ENCODE assay signal across 25 cellular contexts in the genomic region with DNA sequence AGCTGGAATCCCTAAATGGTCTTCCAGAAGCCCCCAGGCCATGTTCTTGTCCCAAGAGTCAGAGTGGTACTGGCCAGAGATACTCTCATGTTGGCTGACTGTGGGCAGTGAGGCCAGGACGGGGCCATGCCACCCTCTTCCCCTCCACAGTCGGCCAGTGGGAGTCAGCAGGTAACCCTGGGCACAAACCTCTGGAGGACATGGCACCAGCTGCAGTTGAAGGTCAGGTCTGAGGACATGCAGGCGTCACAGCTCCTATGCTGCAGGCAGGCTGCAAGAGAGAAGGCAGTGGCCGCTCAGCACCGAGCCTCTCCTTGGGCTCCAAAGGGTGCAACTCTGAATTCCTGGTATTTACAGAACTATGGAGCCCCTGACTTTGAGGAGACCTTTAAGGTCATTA.
DNase-seq lines count a peak whose midpoint lies in the region; ATAC-seq and TF ChIP-seq lines count a peak whose summit lies in the region.
"Had no signal": no experiment of that assay in that cellular context is flagged by ENCODE, and none has a peak within 500 bp of the region (broad histone marks: within the 10 kb centered on the region; RNA-seq: fewer than 3 reads in every experiment).

No MANE protein-coding gene starts in this region.

- H2AK5ac ChIP-seq in mesenchymal stem cell (ENCODE audit: low read length, severe bottlenecking), result no peak overlapping the region

- H3K27ac ChIP-seq in adrenal gland (peak overlapping the region in 1 of 5 donors; percentile 56), esophagus muscularis mucosa (replicated peaks in 1 of 4) (peak overlapping the region; percentile 43 to 60 (median 50)), mesenchymal stem cell (ENCODE audit: low read length, poor library complexity, severe bottlenecking) (no peak overlapping the region), stomach (peak overlapping the region in 4 of 5 donors; percentile 12 to 64 (median 42))
- H3K27ac ChIP-seq: BLaER1 had no signal

- intact Hi-C loops in adrenal gland (cut with DNase I) (no loop called here), esophagus muscularis mucosa (cut with DNase I) (no loop called here), stomach (cut with DNase I; ENCODE audit: low total_unique reads) (no loop called here), lower leg skin (cut with DNase I; ENCODE audit: low total_unique reads) (loop anchor here (10.0 kb wide), 1 partner anchor 52 kb away; no protein-coding TSS in a partner anchor)

- no peak overlapping the region for H2AFZ ChIP-seq in mesenchymal stem cell (ENCODE audit: low read depth, low read length)

- no peaks in the 10 kb centered on the region for H3K9me3 ChIP-seq in adrenal gland (replicated peaks in 1 of 3)
- H3K9me3 ChIP-seq in esophagus muscularis mucosa, result no peaks in the 10 kb centered on the region
- H3K9me3 ChIP-seq in mesenchymal stem cell (ENCODE audit: control insufficient read depth, low read length), result no peaks in the 10 kb centered on the region
- H3K9me3 ChIP-seq in stomach, result no peaks in the 10 kb centered on the region
- H3K9me3 ChIP-seq: BLaER1, Peyer's patch had no signal

- no peak overlapping the region for H3K4ac ChIP-seq in mesenchymal stem cell (ENCODE audit: low read depth in 1 of 2, low read length in 2 of 2)

- no peaks in the 10 kb centered on the region for H3K79me1 ChIP-seq in mesenchymal stem cell (replicated peaks; ENCODE audit: low read length, poor library complexity, severe bottlenecking)

- peak overlapping the region in 1 of 2 experiments; percentile 38 for H3K18ac ChIP-seq in mesenchymal stem cell (ENCODE audit: low read depth in 1 of 2, low read length in 2 of 2)

- TF ChIP-seq CTCF in adrenal gland (IDR thresholded peaks at IDR 0.05) (no peak), esophagus muscularis mucosa (IDR thresholded peaks at IDR 0.05) (no peak), stomach (IDR thresholded peaks at IDR 0.05) (no peak), lower leg skin (IDR thresholded peaks at IDR 0.05) (no peak)

- peak overlapping the region; percentile 18 to 73 for H2BK12ac ChIP-seq in mesenchymal stem cell (ENCODE audit: low read length in 2 of 2)

- no peak overlapping the region for H2BK15ac ChIP-seq in mesenchymal stem cell (ENCODE audit: low read depth, poor library complexity, severe bottlenecking)

- H3K14ac ChIP-seq in mesenchymal stem cell (ENCODE audit: low read length in 2 of 2), result no peak overlapping the region

- H3K23ac ChIP-seq in mesenchymal stem cell (ENCODE audit: low read length in 2 of 2), result no peak overlapping the region

- H2BK5ac ChIP-seq in mesenchymal stem cell (ENCODE audit: low read depth, low read length, poor library complexity, severe bottlenecking), result no peak overlapping the region

- peak in 5 of 7 donors; percentile 27 to 63 (median 47) for DNase-seq in adrenal gland
- DNase-seq in esophagus muscularis mucosa (ENCODE audit: extremely low spot score), result no peak
- no peak for DNase-seq in mesenchymal stem cell
- peak; percentile 31 for DNase-seq in stomach
- no peak for DNase-seq in NCI-H2081 treated with DMSO at 0.1 percent for 48 hours (lab: John Stamatoyannopoulos, UW)
- DNase-seq in lower leg skin (ENCODE audit: low spot score in 2 of 2), result no peak
- DNase-seq: activated B cell treated with CpG ODN at 0.5 μM for 24 hours; activated CD4-positive, alpha-beta T cell treated with anti-CD3 and anti-CD28 coated beads, Interleukin-2, amount 50 U/mL, for 4 hours; activated CD8-positive, alpha-beta memory T cell treated with anti-CD3 and anti-CD28 coated beads, Interleukin-2, amount 50 U/mL, for 48 hours; aorta; caudate nucleus; HFFc6; islet precursor cell; NCI-H1048; NCI-H187; NCI-H526; Peyer's patch; stimulated activated CD4-positive, alpha-beta T cell treated with anti-CD3 and anti-CD28 coated beads, Interleukin-1b, Interleukin-23, amount 100 ng/mL, for 48 hours; stimulated activated CD8-positive, alpha-beta memory T cell treated with anti-CD3 and anti-CD28 coated beads, Interleukin-4, amount 100 ng/mL, for 48 hours; SW 1271 had no signal

- no peak overlapping the region for H3K4me2 ChIP-seq in mesenchymal stem cell (ENCODE audit: low read length, poor library complexity, severe bottlenecking)
- H3K4me2 ChIP-seq: BLaER1, smooth muscle cell had no signal

- WGBS in adrenal gland, 4 donors, result 37 to 58% (median 46%) methylated on average over 2 to 5 of the region's 5 CpGs
- 100% methylated on average over 2 of the region's 5 CpGs for WGBS in esophagus muscularis mucosa
- WGBS in mesenchymal stem cell, result 81% methylated on average over 5 of the region's 5 CpGs
- 87 to 93% (median 89%) methylated on average over 2 to 5 of the region's 5 CpGs for WGBS in stomach, 5 donors
- 95 to 99% methylated on average over 5 of the region's 5 CpGs for WGBS in lower leg skin, 2 donors

- no peaks in the 10 kb centered on the region for H3K27me3 ChIP-seq in adrenal gland
- H3K27me3 ChIP-seq in esophagus muscularis mucosa, result no peaks in the 10 kb centered on the region
- H3K27me3 ChIP-seq in mesenchymal stem cell (ENCODE audit: control insufficient read depth in 1 of 2, insufficient read depth in 1 of 2, low read length in 2 of 2), result peaks cover 4 to 55% of the 10 kb centered on the region in 2 experiments
- H3K27me3 ChIP-seq in stomach, result no peaks in the 10 kb centered on the region
- H3K27me3 ChIP-seq: BLaER1, Peyer's patch had no signal

- ATAC-seq in HG03571 (IDR thresholded peaks at IDR 0.05; ENCODE audit: unreplicated experiment) (no peak), HG02588 (IDR thresholded peaks at IDR 0.05; ENCODE audit: unreplicated experiment) (no peak)
- ATAC-seq: activated naive CD4-positive, alpha-beta T cell treated with anti-CD3 and anti-CD28 coated beads, Interleukin-2, amount 50 U/mL, for 72 hours had no signal

- TF ChIP-seq POLR2A in adrenal gland (IDR thresholded peaks at IDR 0.05) (no peak), esophagus muscularis mucosa (IDR thresholded peaks at IDR 0.05; ENCODE audit: low read depth) (no peak), stomach (IDR thresholded peaks at IDR 0.05) (no peak), lower leg skin (IDR thresholded peaks at IDR 0.05) (no peak)

- H3K4me1 ChIP-seq in adrenal gland (replicated peaks in 1 of 2) (peaks cover 5 to 15% of the 10 kb centered on the region in 2 donors), esophagus muscularis mucosa (peaks cover 15 to 39% (median 29%) of the 10 kb centered on the region in 4 donors), mesenchymal stem cell (ENCODE audit: control insufficient read depth, insufficient read depth, low read depth, low read length) (peaks cover 4% of the 10 kb centered on the region), stomach (peaks cover 0 to 32% (median 6%) of the 10 kb centered on the region in 4 donors)

- H2BK120ac ChIP-seq in mesenchymal stem cell (ENCODE audit: low read depth, low read length), result no peak overlapping the region

- H3K9ac ChIP-seq in mesenchymal stem cell (ENCODE audit: low read length), result no peak overlapping the region
- H3K9ac ChIP-seq: BLaER1 had no signal

- peak overlapping the region; percentile 53 for H4K8ac ChIP-seq in mesenchymal stem cell (ENCODE audit: low read length)

- peak overlapping the region; percentile 82 for H4K91ac ChIP-seq in mesenchymal stem cell (ENCODE audit: low read length)

- no peaks in the 10 kb centered on the region for H3K36me3 ChIP-seq in adrenal gland (replicated peaks in 1 of 2)
- H3K36me3 ChIP-seq in esophagus muscularis mucosa, result no peaks in the 10 kb centered on the region
- peaks cover 7 to 24% of the 10 kb centered on the region in 2 experiments for H3K36me3 ChIP-seq in mesenchymal stem cell (ENCODE audit: control insufficient read depth in 1 of 2, insufficient read depth in 2 of 2, low read depth in 1 of 2, low read length in 2 of 2)
- H3K36me3 ChIP-seq in stomach, result no peaks in the 10 kb centered on the region
- H3K36me3 ChIP-seq: BLaER1, Peyer's patch had no signal

- H3K4me3 ChIP-seq in adrenal gland (no peak overlapping the region), esophagus muscularis mucosa (no peak overlapping the region), mesenchymal stem cell (ENCODE audit: insufficient read depth in 1 of 2, low read depth in 1 of 2, low read length in 2 of 2) (no peak overlapping the region), stomach (no peak overlapping the region), lower leg skin (ENCODE audit: low read depth, poor library complexity, severe bottlenecking) (no peak overlapping the region)
- H3K4me3 ChIP-seq: BLaER1, Peyer's patch, smooth muscle cell had no signal

- TF ChIP-seq EP300 in esophagus muscularis mucosa (IDR thresholded peaks at IDR 0.05), result no peak
- TF ChIP-seq EP300 in stomach (IDR thresholded peaks at IDR 0.05), result no peak

Comparison
In these comparisons a context has a peak if more than half of its experiments do, and no peak if none do; other contexts are left out.
1. DNase-seq: peak in adrenal gland (5 of 7) and stomach (single experiment); none in esophagus muscularis mucosa (single experiment), mesenchymal stem cell (single experiment), NCI-H2081 treated with DMSO at 0.1 percent for 48 hours (single experiment) and lower leg skin (0 of 2).